In the genomic region with DNA sequence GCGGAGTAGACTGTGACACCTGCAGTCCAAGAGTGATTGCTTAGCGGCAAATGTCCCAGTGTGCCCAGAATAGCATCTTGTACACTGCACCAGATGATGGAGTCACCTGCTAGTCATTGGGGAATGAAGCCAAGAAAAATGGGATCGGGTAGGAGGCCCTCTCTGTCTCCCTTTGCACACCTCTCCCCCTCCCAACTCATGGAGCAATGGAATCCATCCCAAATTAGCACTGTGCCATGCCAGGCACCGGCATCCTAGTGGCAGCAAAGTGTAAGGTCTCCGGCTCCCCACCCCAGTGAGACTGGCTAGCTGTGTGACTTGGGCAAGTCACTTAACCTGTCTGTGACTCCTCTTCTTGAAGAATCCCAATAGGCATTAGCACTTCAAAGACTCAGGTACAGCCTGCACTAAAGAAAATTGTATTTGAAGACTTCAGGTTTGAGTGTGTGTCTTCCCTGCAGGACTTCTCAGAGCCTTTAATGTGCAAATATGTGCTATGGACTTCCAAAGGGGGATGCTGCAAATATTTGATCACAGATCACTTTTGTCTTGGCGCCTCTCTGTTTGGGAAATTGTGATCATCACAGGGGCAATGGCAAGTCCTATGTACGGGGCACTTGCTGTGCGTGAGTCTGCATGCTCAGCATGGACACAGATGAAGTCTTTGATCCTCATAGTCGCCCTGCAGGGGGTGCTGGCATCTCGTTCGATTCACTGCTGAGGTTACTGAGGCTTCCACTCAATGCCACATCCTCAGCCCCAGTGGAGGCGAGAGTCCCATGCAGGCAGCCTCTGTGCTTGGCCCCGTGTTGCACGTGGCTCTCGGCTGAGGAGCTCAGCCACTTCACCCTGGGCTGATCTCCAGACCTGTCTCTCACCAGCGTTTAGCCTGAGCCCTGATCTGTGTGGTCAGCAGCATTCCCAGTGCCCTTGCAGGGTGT, we compare ENCODE assay signal across 10 cellular contexts.
DNase-seq lines count a peak whose midpoint lies in the region; ATAC-seq and TF ChIP-seq lines count a peak whose summit lies in the region.
"Had no signal": no experiment of that assay in that cellular context is flagged by ENCODE, and none has a peak within 500 bp of the region (broad histone marks: within the 10 kb centered on the region; RNA-seq: fewer than 3 reads in every experiment).

No MANE protein-coding gene starts in this region.

- TF ChIP-seq CTCF in GM12873 (IDR thresholded peaks at IDR 0.05; ENCODE audit: insufficient read depth, low read depth, low read length, missing control alignments) (peak; percentile 48), PC-3 (conservative IDR thresholded peaks at IDR 0.05; ENCODE audit: low read depth, low read length) (no peak), transverse colon (IDR thresholded peaks at IDR 0.05) (no peak)

- no TSS peak for BruUV-seq in PC-3 (replicated peaks; lab: Mats Ljungman, UMichigan)

- no peaks in the 10 kb centered on the region for H3K79me2 ChIP-seq in PC-3 (ENCODE audit: low read length)

- intact Hi-C loops in PC-3 (cut with micrococcal nuclease) (no loop called here), transverse colon (cut with DNase I; ENCODE audit: low total_unique reads) (no loop called here)

- CTCF ChIA-PET in PC-3 (lab: Charles Lee) = no interaction called here

- H2AFZ ChIP-seq in PC-3 (ENCODE audit: low read length) = no peak overlapping the region

- POLR2A ChIA-PET in PC-3 (lab: Charles Lee; ENCODE audit: unreplicated experiment) = no interaction called here

- H3K27ac ChIP-seq in PC-3 (ENCODE audit: low read length) (no peak overlapping the region), transverse colon (no peak overlapping the region)
- H3K27ac ChIP-seq: neutrophil had no signal

- no peak overlapping the region for H3K4me3 ChIP-seq in PC-3 (ENCODE audit: low read length)
- H3K4me3 ChIP-seq in transverse colon = no peak overlapping the region
- H3K4me3 ChIP-seq: HAP-1 had no signal

- 46 to 69% methylated on average over 3 to 15 of the region's 16 CpGs for WGBS in transverse colon (ENCODE audit: low coverage in 1 of 2), 2 donors

- no peaks in the 10 kb centered on the region for H3K9me2 ChIP-seq in PC-3 (replicated peaks; ENCODE audit: low read length)

- no peak overlapping the region for H3K9ac ChIP-seq in PC-3 (ENCODE audit: low read length)

- no peak for TF ChIP-seq POLR2A in transverse colon (IDR thresholded peaks at IDR 0.05)

- ATAC-seq in PC-3 = peak; percentile 20; the same call in 1 of the 2 replicates
- no peak for ATAC-seq in GM21576 (IDR thresholded peaks at IDR 0.05; ENCODE audit: unreplicated experiment)
- no peak for ATAC-seq in GM21717 (IDR thresholded peaks at IDR 0.05; ENCODE audit: unreplicated experiment)
- no peak for ATAC-seq in GM21360 (IDR thresholded peaks at IDR 0.05; ENCODE audit: unreplicated experiment)

- H3K4me2 ChIP-seq in PC-3 (ENCODE audit: low read length) = no peak overlapping the region

- H3K36me3 ChIP-seq in PC-3 (ENCODE audit: low read depth, low read length) = no peaks in the 10 kb centered on the region
- H3K36me3 ChIP-seq in transverse colon = no peaks in the 10 kb centered on the region
- H3K36me3 ChIP-seq: HAP-1, neutrophil had no signal

- in situ Hi-C loops in transverse colon (cut with MboI; ENCODE audit: low pct_ligation_motif_present in 1 of 4, low pct_unique_long_range_greater_than_20kb in 1 of 4, low sequenced_read_pairs in 3 of 4) = no loop called here

- DNase-seq in D341Med (ENCODE audit: low spot score) = peak; percentile 40
- peak; percentile 10 for DNase-seq in PC-3
- peak; percentile 55 for DNase-seq in islet precursor cell
- DNase-seq in transverse colon = no peak

- no peaks in the 10 kb centered on the region for H4K20me1 ChIP-seq in PC-3 (ENCODE audit: low read length)

- H3F3A ChIP-seq in PC-3 (ENCODE audit: low read length, unreplicated experiment) = no peaks in the 10 kb centered on the region

- H3K9me3 ChIP-seq in PC-3 (ENCODE audit: low read length) (no peaks in the 10 kb centered on the region), transverse colon (no peaks in the 10 kb centered on the region)
- H3K9me3 ChIP-seq: HAP-1, neutrophil had no signal

- peaks cover 69% of the 10 kb centered on the region for H3K27me3 ChIP-seq in PC-3 (ENCODE audit: low read length)
- no peaks in the 10 kb centered on the region for H3K27me3 ChIP-seq in transverse colon
- H3K27me3 ChIP-seq: neutrophil had no signal

- H3K4me1 ChIP-seq in PC-3 (ENCODE audit: insufficient read depth, low read length) (no peaks in the 10 kb centered on the region), transverse colon (no peaks in the 10 kb centered on the region)
- H3K4me1 ChIP-seq: HAP-1 had no signal

- TF ChIP-seq EP300 in transverse colon (IDR thresholded peaks at IDR 0.05; ENCODE audit: low read depth) = no peak
